Comparison of ENCODE assay signal across 2 cellular contexts in genomic region chr1:39958801-39959200, GRCh38.
TF ChIP-seq lines count a peak whose summit lies in the region.

No MANE protein-coding gene starts in this region.

TF ChIP-seq in liver, 16 proteins besides CTCF, POLR2A, EP300 and RAD21:
- TF ChIP-seq GABPA (IDR thresholded peaks at IDR 0.05 in 1 of 2, conservative IDR thresholded peaks at IDR 0.05 in 1 of 2), result no peak
- TF ChIP-seq RXRA (IDR thresholded peaks at IDR 0.05), result peak in 1 of 2 donors; percentile 33

TF ChIP-seq in HepG2, 621 proteins besides CTCF, POLR2A, EP300 and RAD21:
- no peak for TF ChIP-seq ZNF572 (CRISPR knock-in tag; IDR thresholded peaks at IDR 0.05)
- no peak for TF ChIP-seq CREB3 (CRISPR knock-in tag; IDR thresholded peaks at IDR 0.05)
- no peak for TF ChIP-seq NCOA5 (CRISPR knock-in tag; IDR thresholded peaks at IDR 0.05)
- TF ChIP-seq ZNF468 (CRISPR knock-in tag; IDR thresholded peaks at IDR 0.05), result no peak
- no peak for TF ChIP-seq ADNP (CRISPR knock-in tag; IDR thresholded peaks at IDR 0.05)
- TF ChIP-seq SMAD1 (CRISPR knock-in tag; IDR thresholded peaks at IDR 0.05; ENCODE audit: borderline replicate concordance, low read depth), result no peak
- TF ChIP-seq ARID2 (CRISPR knock-in tag; IDR thresholded peaks at IDR 0.05; ENCODE audit: borderline replicate concordance), result no peak
- TF ChIP-seq MXD3 (CRISPR knock-in tag; IDR thresholded peaks at IDR 0.05), result no peak
- no peak for TF ChIP-seq TAF15 (IDR thresholded peaks at IDR 0.05; ENCODE audit: low read depth, low read length, poor library complexity, severe bottlenecking)
- no peak for TF ChIP-seq KLF9 (CRISPR knock-in tag; IDR thresholded peaks at IDR 0.05; ENCODE audit: low read depth)
- TF ChIP-seq CSRNP1 (CRISPR knock-in tag; IDR thresholded peaks at IDR 0.05), result no peak
- no peak for TF ChIP-seq ZBTB42 (CRISPR knock-in tag; IDR thresholded peaks at IDR 0.05)
- TF ChIP-seq ZBTB25 (CRISPR knock-in tag; IDR thresholded peaks at IDR 0.05), result no peak
